In genomic region chr2:207328944-207329386, GRCh38 we compare ENCODE assay signal across 1 cellular context.
TF ChIP-seq lines count a peak whose summit lies in the region.

No MANE protein-coding gene starts in this region.

TF ChIP-seq in K562, 482 proteins besides CTCF, POLR2A, EP300 and RAD21 (continued from another document):
- TF ChIP-seq CBFA2T3 (IDR thresholded peaks at IDR 0.05) (peak; percentile 21; the same call in 1 of the 2 replicates), NONO (IDR thresholded peaks at IDR 0.05; ENCODE audit: low read depth in 2 of 2, low read length in 1 of 2) (no peak), NEUROD1 (IDR thresholded peaks at IDR 0.05; ENCODE audit: borderline replicate concordance, low read depth, low read length, partially characterized antibody) (no peak), TOE1 (IDR thresholded peaks at IDR 0.05; ENCODE audit: borderline replicate concordance) (no peak), TOE1 (CRISPR knock-in tag; IDR thresholded peaks at IDR 0.05; ENCODE audit: borderline replicate concordance, low read depth) (no peak), HLTF (IDR thresholded peaks at IDR 0.05) (no peak), GTF2A2 (tag; IDR thresholded peaks at IDR 0.05) (no peak), HMBOX1 (IDR thresholded peaks at IDR 0.05) (peak; percentile 21; the same call in 1 of the 2 replicates), ZNF143 (CRISPR knock-in tag; IDR thresholded peaks at IDR 0.05) (no peak)
